Comparison of ENCODE assay signal across 8 cellular contexts in the genomic region with DNA sequence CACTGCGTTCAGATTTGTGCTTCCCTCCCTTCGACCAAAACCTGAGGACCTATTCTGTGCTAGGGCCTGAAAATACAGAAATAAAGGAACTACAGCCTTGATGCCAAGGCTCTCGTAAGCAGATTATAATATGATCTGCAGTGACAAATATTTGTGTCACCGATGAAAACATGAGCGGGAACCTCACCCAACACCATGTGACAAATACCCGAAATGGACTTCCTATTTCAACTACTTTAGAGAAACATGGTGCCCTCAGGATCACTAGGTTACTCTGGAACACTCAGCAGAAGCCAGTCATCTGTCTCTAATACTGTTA.
A peak's percentile ranks its signal among the peaks of the same experiment; 100 is the strongest.
DNase-seq lines count a peak whose midpoint lies in the region; ATAC-seq and TF ChIP-seq lines count a peak whose summit lies in the region.

No MANE protein-coding gene starts in this region.

- no peak for ATAC-seq in GM18502 (IDR thresholded peaks at IDR 0.05; ENCODE audit: poor library complexity, unreplicated experiment)

- H3K4me1 ChIP-seq in muscle layer of duodenum (ENCODE audit: control insufficient read depth in 1 of 2, insufficient read depth in 2 of 2, low read length in 2 of 2) = peaks cover 4 to 23% of the 10 kb centered on the region in 2 donors

- no peak for TF ChIP-seq CTCF in GM12875 (IDR thresholded peaks at IDR 0.05; ENCODE audit: borderline replicate concordance, insufficient read depth, low read depth, low read length)
- TF ChIP-seq CTCF in coronary artery (IDR thresholded peaks at IDR 0.05) = no peak

- H3K27me3 ChIP-seq in muscle layer of duodenum (ENCODE audit: low read depth, low read length) = no peaks in the 10 kb centered on the region

- H3K27ac ChIP-seq in coronary artery = peak overlapping the region; percentile 88 to 93
- peak overlapping the region; percentile 70 for H3K27ac ChIP-seq in muscle layer of duodenum (ENCODE audit: low read length)

- H3K4me3 ChIP-seq in GM12875 (ENCODE audit: low read depth, low read length) (peak overlapping the region; percentile 69), coronary artery (peak overlapping the region; percentile 86), muscle layer of duodenum (ENCODE audit: low read depth in 1 of 2, low read length in 2 of 2) (peak overlapping the region; percentile 85 to 96)

- peaks cover 0 to 6% of the 10 kb centered on the region in 2 donors for H3K36me3 ChIP-seq in muscle layer of duodenum (ENCODE audit: control insufficient read depth in 1 of 2, insufficient read depth in 2 of 2, low read length in 2 of 2)

- no peaks in the 10 kb centered on the region for H3K9me3 ChIP-seq in muscle layer of duodenum (ENCODE audit: control insufficient read depth in 1 of 2, low read length in 2 of 2)

- DNase-seq in NAMALWA (ENCODE audit: low spot score) = peak; percentile 29
- DNase-seq in coronary artery (ENCODE audit: low spot score) = no peak
- DNase-seq in activated effector memory CD4-positive, alpha-beta T cell treated with Interleukin-2 at 50 U/mL for 16 hours = no peak
- no peak for DNase-seq in NCI-H1436 (lab: John Stamatoyannopoulos, UW)
- DNase-seq in GF-D8 (lab: John Stamatoyannopoulos, UW) = no peak
